ENCODE assay signal across 16 cellular contexts in genomic region chr14:97077687-97078086, GRCh38.
DNase-seq lines count a peak whose midpoint lies in the region; ATAC-seq, FAIRE-seq and TF ChIP-seq lines count a peak whose summit lies in the region.
"Had no signal": no experiment of that assay in that cellular context is flagged by ENCODE, and none has a peak within 500 bp of the region (broad histone marks: within the 10 kb centered on the region; RNA-seq: fewer than 3 reads in every experiment).

No MANE protein-coding gene starts in this region.

- POLR2A ChIA-PET in activated CD4-positive, alpha-beta memory T cell treated with anti-CD3 and anti-CD28 coated beads for 36 hours (lab: Charles Lee), result no interaction called here
- POLR2A ChIA-PET in activated CD4-positive, alpha-beta memory T cell treated with anti-CD3 and anti-CD28 coated beads, Interleukin-2, amount 10 ng/mL, durations not matched to agents 7 days and 5 days (lab: Charles Lee), result no interaction called here

- no peaks in the 10 kb centered on the region for H3K9me3 ChIP-seq in trophoblast cell (ENCODE audit: insufficient read depth, low read depth, low read length)
- H3K9me3 ChIP-seq: right lobe of liver had no signal

- no peak overlapping the region for H4K12ac ChIP-seq in trophoblast cell (ENCODE audit: low read depth, low read length)

- H3K4me1 Mint-ChIP-seq in activated CD4-positive, alpha-beta memory T cell treated with anti-CD3 and anti-CD28 coated beads for 36 hours (ENCODE audit: low read depth), result peaks cover 14% of the 10 kb centered on the region
- peaks cover 21% of the 10 kb centered on the region for H3K4me1 Mint-ChIP-seq in activated CD4-positive, alpha-beta memory T cell treated with anti-CD3 and anti-CD28 coated beads, Interleukin-2, amount 10 ng/mL, durations not matched to agents 7 days and 5 days
- peaks cover 14% of the 10 kb centered on the region; the same call in 1 of the 2 replicates for H3K4me1 Mint-ChIP-seq in HFFc6 (ENCODE audit: low read depth)

- no peak overlapping the region for H2BK5ac ChIP-seq in trophoblast cell (ENCODE audit: low read depth, low read length, poor library complexity)

- no peak overlapping the region for H3K4ac ChIP-seq in trophoblast cell (ENCODE audit: low read depth, low read length)

- H2AK5ac ChIP-seq in trophoblast cell (ENCODE audit: low read length), result no peak overlapping the region

- H3K4me2 ChIP-seq in trophoblast cell (ENCODE audit: low read length), result no peak overlapping the region

- H3K4me1 ChIP-seq in trophoblast cell (ENCODE audit: control insufficient read depth in 1 of 2, insufficient read depth in 2 of 2, low read length in 2 of 2), result peaks cover 7 to 8% of the 10 kb centered on the region in 2 experiments
- H3K4me1 ChIP-seq: right lobe of liver had no signal

- no peak for FAIRE-seq in RCC 7860 (lab: Jason Lieb, UNC)

- ATAC-seq in GM19455 (IDR thresholded peaks at IDR 0.05; ENCODE audit: unreplicated experiment), result no peak

- no peak overlapping the region for H4K91ac ChIP-seq in trophoblast cell (ENCODE audit: low read depth, low read length)

- no peak overlapping the region for H3K9ac ChIP-seq in trophoblast cell (ENCODE audit: low read length)

- no peak overlapping the region for H3K23ac ChIP-seq in trophoblast cell (ENCODE audit: low read length)

- no peak overlapping the region for H3K4me3 ChIP-seq in trophoblast cell (ENCODE audit: low read depth, low read length)
- H3K4me3 ChIP-seq: right lobe of liver had no signal

- peak overlapping the region; percentile 4 for H3K27ac ChIP-seq in trophoblast cell (ENCODE audit: low read depth, low read length)
- H3K27ac ChIP-seq: 22Rv1, right lobe of liver had no signal

- CTCF ChIA-PET in activated CD4-positive, alpha-beta memory T cell treated with anti-CD3 and anti-CD28 coated beads for 36 hours (lab: Charles Lee), result no interaction called here
- CTCF ChIA-PET in activated CD4-positive, alpha-beta memory T cell treated with anti-CD3 and anti-CD28 coated beads, Interleukin-2, amount 10 ng/mL, durations not matched to agents 7 days and 5 days (lab: Charles Lee), result interaction anchor here (1.1 kb wide), 1 partner anchor 43 kb away, joined by 3 read pairs; no protein-coding TSS in a partner anchor

- H3K36me3 ChIP-seq in trophoblast cell (ENCODE audit: control insufficient read depth in 1 of 2, insufficient read depth in 2 of 2, low read length in 2 of 2), result no peaks in the 10 kb centered on the region
- H3K36me3 ChIP-seq: right lobe of liver had no signal

- H3K79me1 ChIP-seq in trophoblast cell (ENCODE audit: low read length), result no peaks in the 10 kb centered on the region

- H3K4me3 Mint-ChIP-seq in activated CD4-positive, alpha-beta memory T cell treated with anti-CD3 and anti-CD28 coated beads for 36 hours, result no peak overlapping the region
- H3K4me3 Mint-ChIP-seq in activated CD4-positive, alpha-beta memory T cell treated with anti-CD3 and anti-CD28 coated beads, Interleukin-2, amount 10 ng/mL, durations not matched to agents 7 days and 5 days, result no peak overlapping the region
- peak overlapping the region; percentile 21; the same call in 1 of the 2 replicates for H3K4me3 Mint-ChIP-seq in HFFc6

- no peaks in the 10 kb centered on the region for H3K27me3 ChIP-seq in trophoblast cell (ENCODE audit: insufficient read depth, low read length)
- H3K27me3 ChIP-seq: right lobe of liver had no signal

- H2BK12ac ChIP-seq in trophoblast cell (ENCODE audit: low read length), result no peak overlapping the region

- H3K36me3 Mint-ChIP-seq in activated CD4-positive, alpha-beta memory T cell treated with anti-CD3 and anti-CD28 coated beads for 36 hours, result no peaks in the 10 kb centered on the region
- no peaks in the 10 kb centered on the region for H3K36me3 Mint-ChIP-seq in activated CD4-positive, alpha-beta memory T cell treated with anti-CD3 and anti-CD28 coated beads, Interleukin-2, amount 10 ng/mL, durations not matched to agents 7 days and 5 days (ENCODE audit: low read depth)
- H3K36me3 Mint-ChIP-seq in HFFc6 (ENCODE audit: low read depth), result no peaks in the 10 kb centered on the region
- H3K36me3 Mint-ChIP-seq: brain had no signal

- H3K14ac ChIP-seq in trophoblast cell (ENCODE audit: low read length), result no peak overlapping the region

- H3K9me3 Mint-ChIP-seq in activated CD4-positive, alpha-beta memory T cell treated with anti-CD3 and anti-CD28 coated beads for 36 hours, result no peaks in the 10 kb centered on the region
- H3K9me3 Mint-ChIP-seq in activated CD4-positive, alpha-beta memory T cell treated with anti-CD3 and anti-CD28 coated beads, Interleukin-2, amount 10 ng/mL, durations not matched to agents 7 days and 5 days, result peaks cover 2% of the 10 kb centered on the region
- H3K9me3 Mint-ChIP-seq in HFFc6, result peaks cover 35% of the 10 kb centered on the region

- peaks cover 5% of the 10 kb centered on the region for H3K27me3 Mint-ChIP-seq in activated CD4-positive, alpha-beta memory T cell treated with anti-CD3 and anti-CD28 coated beads for 36 hours
- H3K27me3 Mint-ChIP-seq in activated CD4-positive, alpha-beta memory T cell treated with anti-CD3 and anti-CD28 coated beads, Interleukin-2, amount 10 ng/mL, durations not matched to agents 7 days and 5 days, result no peaks in the 10 kb centered on the region
- H3K27me3 Mint-ChIP-seq in HFFc6 (ENCODE audit: insufficient read depth), result peaks cover 2% of the 10 kb centered on the region; the same call in 1 of the 2 replicates
- H3K27me3 Mint-ChIP-seq: brain had no signal

- intact Hi-C loops in activated CD4-positive, alpha-beta memory T cell treated with anti-CD3 and anti-CD28 coated beads for 36 hours (cut with micrococcal nuclease), result no loop called here

- WGBS in trophoblast cell (ENCODE audit: extremely low coverage, insufficient coverage, insufficient read length), result no CpG with 5 or more reads among the region's 4 CpGs

- no peak overlapping the region for H4K8ac ChIP-seq in trophoblast cell (ENCODE audit: low read depth, low read length)

- H3K18ac ChIP-seq in trophoblast cell (ENCODE audit: low read length), result no peak overlapping the region

- H3K79me2 ChIP-seq in trophoblast cell (ENCODE audit: control insufficient read depth, insufficient read depth, low read length, poor library complexity), result no peaks in the 10 kb centered on the region

- H3K27ac Mint-ChIP-seq in activated CD4-positive, alpha-beta memory T cell treated with anti-CD3 and anti-CD28 coated beads for 36 hours, result no peak overlapping the region
- no peak overlapping the region for H3K27ac Mint-ChIP-seq in activated CD4-positive, alpha-beta memory T cell treated with anti-CD3 and anti-CD28 coated beads, Interleukin-2, amount 10 ng/mL, durations not matched to agents 7 days and 5 days
- peak overlapping the region; percentile 59; the same call in 1 of the 2 replicates for H3K27ac Mint-ChIP-seq in HFFc6

- no peak overlapping the region for H2AFZ ChIP-seq in trophoblast cell (ENCODE audit: insufficient read depth, low read length, poor library complexity)

- H2BK120ac ChIP-seq in trophoblast cell (ENCODE audit: insufficient read depth, low read length, poor library complexity), result no peak overlapping the region

- peak; percentile 9 for DNase-seq in activated CD4-positive, alpha-beta memory T cell treated with anti-CD3 and anti-CD28 coated beads for 36 hours
- no peak for DNase-seq in activated CD4-positive, alpha-beta memory T cell treated with anti-CD3 and anti-CD28 coated beads, Interleukin-2, amount 10 ng/mL, durations not matched to agents 7 days and 5 days
- DNase-seq in HFFc6 (no peak), RCC 7860 (ENCODE audit: low spot score) (peak; percentile 31), trophoblast cell (peak in 1 of 2 donors; percentile 0), NCI-H526 (lab: John Stamatoyannopoulos, UW) (no peak), AG20443 (ENCODE audit: low spot score) (no peak)
- DNase-seq: activated gamma-delta T cell; effector CD8-positive, alpha-beta T cell; NCI-H526 treated with DMSO at 0.1 percent for 48 hours; SIG-M5; stimulated activated naive CD4-positive, alpha-beta T cell had no signal

- TF ChIP-seq CTCF in HFFc6 (IDR thresholded peaks at IDR 0.05), result no peak

Comparison
In these comparisons a context has a peak if more than half of its experiments do, and no peak if none do; other contexts are left out.
1. DNase-seq: peak in activated CD4-positive, alpha-beta memory T cell treated with anti-CD3 and anti-CD28 coated beads for 36 hours (single experiment) and RCC 7860 (single experiment); none in activated CD4-positive, alpha-beta memory T cell treated with anti-CD3 and anti-CD28 coated beads, Interleukin-2, amount 10 ng/mL, durations not matched to agents 7 days and 5 days (single experiment), HFFc6 (single experiment), NCI-H526 (0 of 2) and AG20443 (single experiment).